Comparison of ENCODE assay signal across 17 cellular contexts in the genomic region with DNA sequence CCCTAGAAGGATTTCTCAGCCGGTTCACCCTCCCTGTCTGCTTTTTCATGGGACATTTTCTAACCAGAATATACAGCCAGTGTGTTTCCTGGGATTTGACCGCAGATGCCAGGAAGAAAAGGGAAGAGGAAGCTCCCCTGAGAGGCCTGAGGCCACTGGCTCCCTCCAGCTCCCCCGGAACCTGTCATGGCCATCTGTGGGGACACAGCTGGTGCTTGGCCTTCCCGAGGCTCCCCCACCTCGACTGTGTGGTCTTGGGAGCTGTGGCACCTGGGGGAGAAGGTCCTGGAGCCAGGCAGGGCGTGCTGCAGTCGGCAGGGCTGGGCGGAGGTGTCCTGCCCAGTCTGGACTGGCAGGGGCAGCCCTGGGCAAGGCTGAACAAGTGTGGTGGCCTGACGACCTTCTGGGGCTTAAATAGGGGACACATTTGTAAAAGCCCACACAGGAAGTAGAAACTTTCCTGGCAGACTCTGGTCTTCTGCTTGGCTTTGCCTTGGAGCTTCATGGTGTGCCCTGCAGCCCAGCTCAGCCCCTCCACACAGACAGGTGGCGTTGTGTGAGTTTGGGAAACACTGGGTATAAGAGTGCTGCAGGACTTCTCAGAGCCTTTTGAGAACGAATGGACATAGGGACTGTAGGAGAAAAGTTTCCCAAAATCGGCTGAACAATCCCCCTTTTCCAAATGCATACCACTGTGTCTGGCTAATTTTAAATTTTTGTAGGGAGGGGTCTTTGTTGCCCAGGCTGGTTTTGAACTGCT. TPM values are rescaled to one million over a fixed set of nuclear protein-coding genes. Genes with fewer than 3 reads are reported as not detected.
A peak's percentile ranks its signal among the peaks of the same experiment; 100 is the strongest.
DNase-seq lines count a peak whose midpoint lies in the region; ATAC-seq, FAIRE-seq and TF ChIP-seq lines count a peak whose summit lies in the region.
"Had no signal": no experiment of that assay in that cellular context is flagged by ENCODE, and none has a peak within 500 bp of the region (broad histone marks: within the 10 kb centered on the region; RNA-seq: fewer than 3 reads in every experiment).

No MANE protein-coding gene starts in this region.

- no peaks in the 10 kb centered on the region for H3K9me3 ChIP-seq in CD4-positive, alpha-beta memory T cell (ENCODE audit: control insufficient read depth in 1 of 2, low read length in 2 of 2)
- H3K9me3 ChIP-seq in HUES64 (ENCODE audit: insufficient read depth, low read depth, low read length) (no peaks in the 10 kb centered on the region), pancreas (no peaks in the 10 kb centered on the region)

- peaks cover 14% of the 10 kb centered on the region for H3K36me3 ChIP-seq in CD4-positive, alpha-beta memory T cell (ENCODE audit: insufficient read depth, low read length)
- peaks cover 35% of the 10 kb centered on the region for H3K36me3 ChIP-seq in HUES64 (ENCODE audit: insufficient read depth, low read length)
- H3K36me3 ChIP-seq in pancreas, result peaks cover 0 to 20% (median 6%) of the 10 kb centered on the region in 3 donors

- H3K27ac ChIP-seq in CD4-positive, alpha-beta memory T cell (ENCODE audit: low read depth, low read length), result no peak overlapping the region
- H3K27ac ChIP-seq in HUES64 (ENCODE audit: low read depth, low read length) (0 out of 2 replicates have a peak overlapping the region, but pooled peaks have one; percentile 13), pancreas (peak overlapping the region; percentile 12 to 95 (median 58))

- ATAC-seq in pancreas (peak in 2 of 4 donors; percentile 4 to 23), GM21390 (IDR thresholded peaks at IDR 0.05; ENCODE audit: unreplicated experiment) (no peak)
- ATAC-seq: activated CD4-positive, CD25-positive, alpha-beta regulatory T cell treated with anti-CD3 and anti-CD28 coated beads, Interleukin-2, amount 50 U/mL, for 24 hours; CD8-positive, alpha-beta T cell; sciatic nerve had no signal

- no peak overlapping the region; the same call in 1 of the 2 replicates for H3K9ac ChIP-seq in HUES64 (ENCODE audit: low read depth, low read length)

- peaks cover 0 to 2% (median 0%) of the 10 kb centered on the region in 8 donors for H3K9me3 Mint-ChIP-seq in CD4-positive, alpha-beta memory T cell
- H3K9me3 Mint-ChIP-seq in endothelial cell (ENCODE audit: unreplicated experiment), result no peaks in the 10 kb centered on the region
- H3K9me3 Mint-ChIP-seq: CD8-positive, alpha-beta T cell had no signal

- CTCF ChIA-PET in CD4-positive, alpha-beta memory T cell (lab: Charles Lee; ENCODE audit: partially characterized antibody), result no interaction called here

- H3K4me1 Mint-ChIP-seq in CD4-positive, alpha-beta memory T cell, result peaks cover 7 to 35% (median 18%) of the 10 kb centered on the region in 4 donors
- H3K4me1 Mint-ChIP-seq in endothelial cell (ENCODE audit: unreplicated experiment), result peaks cover 23% of the 10 kb centered on the region

- 92% methylated on average over 12 of the region's 12 CpGs for WGBS in HUES64
- WGBS in pancreas, 2 donors, result 31 to 34% methylated on average over 12 of the region's 12 CpGs

- peaks cover 24% of the 10 kb centered on the region for H3K4me1 ChIP-seq in CD4-positive, alpha-beta memory T cell (ENCODE audit: insufficient read depth, low read length)
- H3K4me1 ChIP-seq in HUES64 (ENCODE audit: insufficient read depth, low read length), result peaks cover 17% of the 10 kb centered on the region
- peaks cover 35 to 52% (median 41%) of the 10 kb centered on the region in 3 donors for H3K4me1 ChIP-seq in pancreas

- no peaks in the 10 kb centered on the region for H3K27me3 Mint-ChIP-seq in CD4-positive, alpha-beta memory T cell
- peaks cover 5% of the 10 kb centered on the region for H3K27me3 Mint-ChIP-seq in endothelial cell (ENCODE audit: unreplicated experiment)

- H3K27ac Mint-ChIP-seq in CD4-positive, alpha-beta memory T cell, result peak overlapping the region in 4 of 7 donors; percentile 24 to 57 (median 34)
- H3K27ac Mint-ChIP-seq in endothelial cell (ENCODE audit: unreplicated experiment), result peak overlapping the region; percentile 83
- H3K27ac Mint-ChIP-seq: CD8-positive, alpha-beta T cell had no signal

- H3K4me3 ChIP-seq in CD4-positive, alpha-beta memory T cell (ENCODE audit: low read length in 2 of 2), result no peak overlapping the region
- no peak overlapping the region for H3K4me3 ChIP-seq in HUES64 (ENCODE audit: low read length)
- H3K4me3 ChIP-seq in pancreas, result no peak overlapping the region

- no peak for TF ChIP-seq CTCF in endothelial cell (IDR thresholded peaks at IDR 0.05; ENCODE audit: unreplicated experiment)
- TF ChIP-seq CTCF in pancreas (IDR thresholded peaks at IDR 0.05), result no peak

- peak in 1 of 5 donors; percentile 1 for DNase-seq in CD4-positive, alpha-beta memory T cell
- no peak for DNase-seq in endothelial cell (ENCODE audit: low spot score)
- DNase-seq in pancreas, result peak; percentile 56 to 84 (median 66)
- DNase-seq in COLO829 (ENCODE audit: low spot score), result no peak
- DNase-seq in anterior cingulate cortex (lab: John Stamatoyannopoulos, UW), result no peak
- no peak for DNase-seq in NCI-H1694 (lab: John Stamatoyannopoulos, UW)
- DNase-seq: CD8-positive, alpha-beta T cell; GDM1; hypothalamus; substantia nigra had no signal

- intact Hi-C loops in CD4-positive, alpha-beta memory T cell (cut with micrococcal nuclease), result loop anchor here (10.0 kb wide), 1 partner anchor 413 kb away; a partner anchor contains a TSS
- intact Hi-C loops in pancreas (cut with DNase I), result no loop called here

- H3K27me3 ChIP-seq in CD4-positive, alpha-beta memory T cell (ENCODE audit: insufficient read depth, low read length), result no peaks in the 10 kb centered on the region
- H3K27me3 ChIP-seq in HUES64 (ENCODE audit: insufficient read depth, low read length), result no peaks in the 10 kb centered on the region
- H3K27me3 ChIP-seq in pancreas, result no peaks in the 10 kb centered on the region

- FAIRE-seq in pancreas (lab: Jason Lieb, UNC), result no peak
- FAIRE-seq: bronchial epithelial cell, endothelial cell of umbilical vein, GM18507 had no signal

- POLR2A ChIA-PET in CD4-positive, alpha-beta memory T cell (lab: Charles Lee; ENCODE audit: partially characterized antibody), result interaction anchor here (1.5 kb wide), 1 partner anchor 36 kb away, joined by 4 read pairs; a partner anchor contains a TSS

- no peak overlapping the region for H3K4me3 Mint-ChIP-seq in CD4-positive, alpha-beta memory T cell
- peak overlapping the region; percentile 76 for H3K4me3 Mint-ChIP-seq in endothelial cell (ENCODE audit: unreplicated experiment)
- H3K4me3 Mint-ChIP-seq: CD8-positive, alpha-beta T cell had no signal

- peaks cover 10 to 14% of the 10 kb centered on the region in 2 donors for H3K36me3 Mint-ChIP-seq in CD4-positive, alpha-beta memory T cell
- peaks cover 8% of the 10 kb centered on the region for H3K36me3 Mint-ChIP-seq in endothelial cell (ENCODE audit: low read depth, unreplicated experiment)

RNA-seq across cellular contexts. Expression of a gene that starts 6.8 kb away (rescaled TPM):
- total RNA-seq in CD4-positive, alpha-beta memory T cell, result 10 to 100 TPM; 73.8 to 80.4 TPM
- 10 to 100 TPM; 14.6 to 19.0 TPM for polyA plus RNA-seq in CD4-positive, alpha-beta memory T cell
- 81.7 TPM for polyA plus RNA-seq in HUES64 (2013, experiment 1 of 2)
- 99.2 TPM for polyA plus RNA-seq in HUES64 (2013, experiment 2 of 2)
- total RNA-seq in endothelial cell (ENCODE audit: unreplicated experiment) (300 TPM), pancreas (100 to 1,000 TPM in 5 of 6 donors, 10 to 100 TPM in 1; 88.0 to 122 (median 118) TPM)
- 100 to 1,000 TPM; 106 to 107 TPM for polyA plus RNA-seq in pancreas

RNA-seq across cellular contexts. Expression of a gene that starts 36.2 kb away (rescaled TPM):
- 100 to 1,000 TPM; 140 to 147 TPM for total RNA-seq in CD4-positive, alpha-beta memory T cell
- polyA plus RNA-seq in CD4-positive, alpha-beta memory T cell, result 10 to 100 TPM; 17.3 to 31.7 TPM
- polyA plus RNA-seq in HUES64 (2013, experiment 1 of 2), result 6.6 TPM
- polyA plus RNA-seq in HUES64 (2013, experiment 2 of 2), result 7.0 TPM
- total RNA-seq in endothelial cell (ENCODE audit: unreplicated experiment) (129 TPM), pancreas (10 to 100 TPM; 12.5 to 26.3 (median 20.0) TPM)
- polyA plus RNA-seq in pancreas, result 10 to 100 TPM; 16.2 to 36.3 TPM

Comparison
In these comparisons a context has a peak if more than half of its experiments do, and no peak if none do; other contexts are left out.
1. DNase-seq: peak in pancreas (6 of 6); none in endothelial cell (single experiment), COLO829 (single experiment), anterior cingulate cortex (0 of 58) and NCI-H1694 (single experiment).